Comparison of ENCODE assay signal across 9 cellular contexts in genomic region chr16:80804451-80805383, GRCh38. TPM values are rescaled to one million over a fixed set of nuclear protein-coding genes. Genes with fewer than 3 reads are reported as not detected.
DNase-seq lines count a peak whose midpoint lies in the region; ATAC-seq, FAIRE-seq and TF ChIP-seq lines count a peak whose summit lies in the region.
"Had no signal": no experiment of that assay in that cellular context is flagged by ENCODE, and none has a peak within 500 bp of the region (broad histone marks: within the 10 kb centered on the region; RNA-seq: fewer than 3 reads in every experiment).

Gene CDYL2, minus strand, starts transcription at chr16:80804598. Its CDS starts 425 bp downstream, at chr16:80804173.

- peaks cover 3% of the 10 kb centered on the region for H3K27me3 ChIP-seq in mammary epithelial cell (ENCODE audit: insufficient read depth, low read length)

- CTCF ChIA-PET in mammary epithelial cell (lab: Charles Lee; ENCODE audit: low non-redundant PET) = no interaction called here

- peak within 1 kb of the TSS; percentile 95 for H2AFZ ChIP-seq in mammary epithelial cell (ENCODE audit: low read depth, low read length)

- no peaks in the 10 kb centered on the region for H3K79me2 ChIP-seq in mammary epithelial cell (ENCODE audit: insufficient read depth, low read length)

- dilution Hi-C loops in mammary epithelial cell (cut with HindIII; ENCODE audit: low sequenced_read_pairs) = no loop called here

- intact Hi-C loops in T-helper 2 cell treated with Interferon-gamma antibody and Interleukin-4, amounts not matched to agents 100 ng/mL and 5 ng/mL, for 36 hours (cut with micrococcal nuclease) = loop anchor here (5.0 to 10.0 kb wide), 3 partner anchors 200 to 1200 kb away; partner anchors contain the start of genes CENPN, CMC2 and MAF
- intact Hi-C loops in mammary epithelial cell (cut with micrococcal nuclease) (no loop called here), kidney (cut with DNase I) (no loop called here)

- no peaks in the 10 kb centered on the region for H3K36me3 ChIP-seq in mammary epithelial cell (ENCODE audit: insufficient read depth, low read length)
- H3K36me3 ChIP-seq in kidney (ENCODE audit: control insufficient read depth in 1 of 2, insufficient read depth in 2 of 2, low read length in 2 of 2) = no peaks in the 10 kb centered on the region

- no peak within 1 kb of the TSS for H3K27ac ChIP-seq in mammary epithelial cell (ENCODE audit: insufficient read depth, low read depth, low read length)
- H3K27ac ChIP-seq in kidney (ENCODE audit: low read depth in 2 of 2, low read length in 2 of 2) = peak within 1 kb of the TSS in 1 of 2 donors; percentile 33

- FAIRE-seq in kidney (lab: Jason Lieb, UNC) = no peak
- FAIRE-seq: G401.6 had no signal

- H3K4me1 ChIP-seq in mammary epithelial cell (ENCODE audit: insufficient read depth, low read length) (no peaks in the 10 kb centered on the region), kidney (ENCODE audit: control insufficient read depth in 1 of 2, insufficient read depth in 1 of 2, low read depth in 1 of 2, low read length in 2 of 2) (no peaks in the 10 kb centered on the region)

- in situ Hi-C loops in mammary epithelial cell (cut with MboI; ENCODE audit: low sequenced_read_pairs in 2 of 2) = no loop called here

- no peak within 1 kb of the TSS for H3K9ac ChIP-seq in mammary epithelial cell (ENCODE audit: insufficient read depth, low read length)
- no peak within 1 kb of the TSS for H3K9ac ChIP-seq in kidney (ENCODE audit: low read length in 2 of 2)

- peak; percentile 69 for ATAC-seq in HG03095 (IDR thresholded peaks at IDR 0.05; ENCODE audit: unreplicated experiment)

- peak within 1 kb of the TSS; percentile 99 for H3K4me2 ChIP-seq in mammary epithelial cell (ENCODE audit: insufficient read depth, low read depth, low read length)

- no peak for TF ChIP-seq CTCF in mammary epithelial cell (conservative IDR thresholded peaks at IDR 0.05 in 1 of 2, IDR thresholded peaks at IDR 0.05 in 1 of 2; ENCODE audit: extremely low read depth in 1 of 2, insufficient read depth in 1 of 2, low read depth in 1 of 2, low read length in 2 of 2)
- TF ChIP-seq CTCF in kidney (IDR thresholded peaks at IDR 0.05; ENCODE audit: borderline replicate concordance, extremely low read depth, insufficient read depth) = no peak

- H3K4me3 ChIP-seq in mammary epithelial cell (replicated peaks in 1 of 3; ENCODE audit: insufficient read depth in 1 of 3, low read depth in 2 of 3, low read length in 3 of 3) = peak within 1 kb of the TSS; percentile 37 to 69 (median 62)
- H3K4me3 ChIP-seq in kidney (ENCODE audit: low read length in 2 of 2) = peak within 1 kb of the TSS; percentile 50 to 51

- DNase-seq in NCI-H82 (lab: John Stamatoyannopoulos, UW) (peak; percentile 12), NCI-H82 treated with DMSO at 0.1 percent for 48 hours (lab: John Stamatoyannopoulos, UW; ENCODE audit: unreplicated experiment) (no peak), mammary epithelial cell (no peak), kidney (peak; percentile 82), GF-D8 (lab: John Stamatoyannopoulos, UW) (no peak)
- peak; percentile 53 to 62 for DNase-seq in stimulated activated CD4-positive, alpha-beta T cell treated with anti-CD3 and anti-CD28 coated beads, Interleukin-2, amount 100 ng/mL, for 24 hours

- WGBS in mammary epithelial cell (ENCODE audit: low coverage, missing lambda C conversion rate) = 50% methylated on average over 6 of the region's 79 CpGs

- BruUV-seq in mammary epithelial cell (replicated peaks; lab: Mats Ljungman, UMichigan) = no TSS peak

- H4K20me1 ChIP-seq in mammary epithelial cell (ENCODE audit: insufficient read depth, low read length) = no peaks in the 10 kb centered on the region

- H3K9me3 ChIP-seq in mammary epithelial cell (replicated peaks; ENCODE audit: insufficient read depth, low read length) = no peaks in the 10 kb centered on the region
- no peaks in the 10 kb centered on the region for H3K9me3 ChIP-seq in kidney (ENCODE audit: control insufficient read depth in 1 of 2, low read length in 2 of 2)

RNA-seq across cellular contexts. Expression of gene CDYL2, which starts in this region (rescaled TPM):
- total RNA-seq in T-helper 2 cell treated with Interferon-gamma antibody and Interleukin-4, amounts not matched to agents 100 ng/mL and 5 ng/mL, for 36 hours = 30.4 and 30.9 TPM in 2 replicates
- total RNA-seq in mammary epithelial cell = 1 to 10 TPM; 1.3 to 3.2 TPM
- 0.11 TPM for polyA plus RNA-seq in mammary epithelial cell
- not detected for polyA minus RNA-seq in mammary epithelial cell
- total RNA-seq in kidney = 27.3 TPM
- polyA plus RNA-seq in kidney (ENCODE audit: insufficient read depth, low read depth, low replicate concordance) = 2.6 TPM

Comparison
In these comparisons a context has a peak if more than half of its experiments do, and no peak if none do; other contexts are left out.
1. DNase-seq: peak in NCI-H82 (single experiment), kidney (single experiment) and stimulated activated CD4-positive, alpha-beta T cell treated with anti-CD3 and anti-CD28 coated beads, Interleukin-2, amount 100 ng/mL, for 24 hours (2 of 2); none in NCI-H82 treated with DMSO at 0.1 percent for 48 hours (single experiment), mammary epithelial cell (single experiment) and GF-D8 (single experiment).